Comparison of ENCODE assay signal across 12 cellular contexts in genomic region chr21:45088729-45089128, GRCh38.
"Had no signal": no experiment of that assay in that cellular context is flagged by ENCODE, and none has a peak within 500 bp of the region (broad histone marks: within the 10 kb centered on the region; RNA-seq: fewer than 3 reads in every experiment).

No MANE protein-coding gene starts in this region.

- H3K27ac Mint-ChIP-seq: immature natural killer cell; stimulated activated memory B cell treated with anti-CD40 and anti-IgM and Interleukin-4, amounts not matched to agents 10 μg/mL and 1 μg/mL and 100 μg/mL, for 72 hours; T-helper 2 cell treated with Interferon-gamma antibody and Interleukin-4, amounts not matched to agents 5 μg/mL and 100 μg/mL, for 36 hours had no signal

- H3K9me3 ChIP-seq: esophagus muscularis mucosa, mucosa of descending colon, right atrium auricular region, upper lobe of right lung had no signal

- H3K4me3 ChIP-seq: esophagus muscularis mucosa, mucosa of descending colon, right atrium auricular region, upper lobe of right lung had no signal

- H3K27me3 Mint-ChIP-seq: activated naive CD8-positive, alpha-beta T cell treated with anti-CD3 and anti-CD28 coated beads, Interleukin-2, amount 10 ng/mL, durations not matched to agents 7 days and 5 days; stimulated activated memory B cell treated with anti-CD40 and anti-IgM and Interleukin-4, amounts not matched to agents 10 μg/mL and 1 μg/mL and 100 μg/mL, for 72 hours had no signal

- H3K9me3 Mint-ChIP-seq: activated naive CD8-positive, alpha-beta T cell treated with anti-CD3 and anti-CD28 coated beads, Interleukin-2, amount 10 ng/mL, durations not matched to agents 7 days and 5 days; immature natural killer cell; natural killer cell; stimulated activated memory B cell treated with anti-CD40 and anti-IgM and Interleukin-4, amounts not matched to agents 10 μg/mL and 1 μg/mL and 100 μg/mL, for 72 hours; T-helper 2 cell treated with Interferon-gamma antibody and Interleukin-4, amounts not matched to agents 5 μg/mL and 100 μg/mL, for 36 hours had no signal

- H3K36me3 Mint-ChIP-seq: immature natural killer cell, natural killer cell had no signal

- ATAC-seq: mucosa of descending colon; stimulated activated memory B cell treated with anti-CD40 and anti-IgM and Interleukin-4, amounts not matched to agents 10 μg/mL and 1 μg/mL and 100 μg/mL, for 72 hours; upper lobe of right lung had no signal

- H3K27me3 ChIP-seq: esophagus muscularis mucosa, right atrium auricular region, upper lobe of right lung had no signal

- DNase-seq: activated CD8-positive, alpha-beta memory T cell treated with anti-CD3 and anti-CD28 coated beads for 24 hours; activated naive CD8-positive, alpha-beta T cell treated with anti-CD3 and anti-CD28 coated beads, Interleukin-2, amount 10 ng/mL, durations not matched to agents 7 days and 5 days; aorta; immature natural killer cell; mucosa of descending colon; natural killer cell; small intestine; upper lobe of right lung had no signal

- H3K4me3 Mint-ChIP-seq: immature natural killer cell; natural killer cell; stimulated activated memory B cell treated with anti-CD40 and anti-IgM and Interleukin-4, amounts not matched to agents 10 μg/mL and 1 μg/mL and 100 μg/mL, for 72 hours had no signal

- H3K36me3 ChIP-seq: esophagus muscularis mucosa, right atrium auricular region, upper lobe of right lung had no signal
